ENCODE assay signal across 9 cellular contexts in genomic region chr11:88484873-88485621, GRCh38.
DNase-seq lines count a peak whose midpoint lies in the region; ATAC-seq and TF ChIP-seq lines count a peak whose summit lies in the region.
"Had no signal": no experiment of that assay in that cellular context is flagged by ENCODE, and none has a peak within 500 bp of the region (broad histone marks: within the 10 kb centered on the region; RNA-seq: fewer than 3 reads in every experiment).

No MANE protein-coding gene starts in this region.

- DNase-seq in CMK (ENCODE audit: low read depth), result peak; percentile 45
- peak; percentile 44 for DNase-seq in NCI-H460 (ENCODE audit: extremely low read depth, low read depth)
- DNase-seq in activated T-cell treated with anti-CD3 and anti-CD28 coated beads, Interleukin-2, amount 50 U/mL, for 24 hours, result peak; percentile 39
- DNase-seq in hepatocyte (ENCODE audit: low spot score), result peak; percentile 49
- peak; percentile 10 to 24 for DNase-seq in stimulated activated CD4-positive, alpha-beta T cell treated with anti-CD3 and anti-CD28 coated beads, Interleukin-4, amount 100 ng/mL, for 4 hours
- DNase-seq in AG08395 (ENCODE audit: low spot score), result no peak

- H3K27ac ChIP-seq in hepatocyte, result no peak overlapping the region

- peaks cover 6% of the 10 kb centered on the region for H3K4me1 Mint-ChIP-seq in activated T-cell treated with anti-CD3 and anti-CD28 coated beads, Interleukin-2, amount 50 U/mL, for 24 hours (ENCODE audit: low read depth)

- H3K79me2 ChIP-seq in hepatocyte, result no peaks in the 10 kb centered on the region

- 82% methylated on average over 6 of the region's 6 CpGs for WGBS in hepatocyte (ENCODE audit: low lambda C conversion rate, missing lambda C conversion rate)

- no peaks in the 10 kb centered on the region for H3K27me3 Mint-ChIP-seq in activated T-cell treated with anti-CD3 and anti-CD28 coated beads, Interleukin-2, amount 50 U/mL, for 24 hours

- H3K4me1 ChIP-seq in hepatocyte (ENCODE audit: insufficient read depth), result no peaks in the 10 kb centered on the region

- peak; percentile 83 for ATAC-seq in GM18907 (IDR thresholded peaks at IDR 0.05; ENCODE audit: unreplicated experiment)
- ATAC-seq in HG03025 (IDR thresholded peaks at IDR 0.05; ENCODE audit: low FRiP score, unreplicated experiment), result peak; percentile 93

- no peaks in the 10 kb centered on the region for H3K9me3 ChIP-seq in hepatocyte (ENCODE audit: low read depth)

- H2AFZ ChIP-seq in hepatocyte, result no peak overlapping the region

- no peak overlapping the region for H3K4me2 ChIP-seq in hepatocyte

- H3K36me3 Mint-ChIP-seq in activated T-cell treated with anti-CD3 and anti-CD28 coated beads, Interleukin-2, amount 50 U/mL, for 24 hours (ENCODE audit: low read depth), result no peaks in the 10 kb centered on the region

- no peaks in the 10 kb centered on the region for H3K36me3 ChIP-seq in hepatocyte (replicated peaks; ENCODE audit: insufficient read depth, low read depth)

- H3K4me3 ChIP-seq in hepatocyte, result no peak overlapping the region

- H3K27me3 ChIP-seq in hepatocyte, result no peaks in the 10 kb centered on the region

- no peaks in the 10 kb centered on the region for H4K20me1 ChIP-seq in hepatocyte (ENCODE audit: insufficient read depth, poor library complexity, severe bottlenecking)

- TF ChIP-seq CTCF in hepatocyte (IDR thresholded peaks at IDR 0.05; ENCODE audit: poor library complexity), result peak; percentile 41

- no peak overlapping the region for H3K27ac Mint-ChIP-seq in activated T-cell treated with anti-CD3 and anti-CD28 coated beads, Interleukin-2, amount 50 U/mL, for 24 hours
- H3K27ac Mint-ChIP-seq: T-helper 1 cell treated with Interleukin-12 subunit alpha and Interleukin-12 subunit beta and Interleukin-4 antibody, amounts not matched to agents 30 μg/mL and 1 μg/mL, for 36 hours had no signal

- no peaks in the 10 kb centered on the region for H3K9me2 ChIP-seq in hepatocyte (replicated peaks; ENCODE audit: insufficient read depth)

- no peak overlapping the region for H3K4me3 Mint-ChIP-seq in activated T-cell treated with anti-CD3 and anti-CD28 coated beads, Interleukin-2, amount 50 U/mL, for 24 hours
- H3K4me3 Mint-ChIP-seq: T-helper 1 cell treated with Interleukin-12 subunit alpha and Interleukin-12 subunit beta and Interleukin-4 antibody, amounts not matched to agents 30 μg/mL and 1 μg/mL, for 36 hours had no signal

- no peaks in the 10 kb centered on the region for H3K9me3 Mint-ChIP-seq in activated T-cell treated with anti-CD3 and anti-CD28 coated beads, Interleukin-2, amount 50 U/mL, for 24 hours
- H3K9me3 Mint-ChIP-seq: T-helper 1 cell treated with Interleukin-12 subunit alpha and Interleukin-12 subunit beta and Interleukin-4 antibody, amounts not matched to agents 30 μg/mL and 1 μg/mL, for 36 hours had no signal
